8 cellular contexts compared by ENCODE assay signal in the genomic region with DNA sequence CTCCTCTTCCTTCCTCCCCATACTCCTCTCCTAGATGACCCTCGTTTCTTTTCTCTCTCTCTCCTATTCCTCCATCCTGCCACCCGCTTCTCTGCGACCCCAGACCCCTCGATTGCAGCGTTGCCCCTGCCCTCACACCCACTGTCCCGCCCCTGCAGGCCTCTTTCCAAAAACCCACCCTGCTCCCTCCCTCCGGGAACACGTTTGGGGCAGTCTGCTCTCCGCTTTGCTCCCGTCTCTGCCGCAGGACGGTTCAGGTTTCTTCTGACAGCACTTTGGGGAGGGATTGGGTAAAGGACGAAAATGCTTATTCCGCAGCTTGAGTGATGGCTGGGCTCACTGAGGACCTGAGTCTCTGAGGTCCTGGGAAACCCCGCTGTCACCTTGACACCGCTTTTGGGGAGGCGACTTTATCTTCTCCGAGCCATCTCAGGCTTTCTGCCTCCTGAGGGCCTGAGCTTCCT. TPM values are rescaled to one million over a fixed set of nuclear protein-coding genes. Genes with fewer than 3 reads are reported as not detected.
A peak's percentile ranks its signal among the peaks of the same experiment; 100 is the strongest.
DNase-seq lines count a peak whose midpoint lies in the region; ATAC-seq, FAIRE-seq and TF ChIP-seq lines count a peak whose summit lies in the region.

No MANE protein-coding gene starts in this region.

- TF ChIP-seq CTCF in CD4-positive, alpha-beta T cell (IDR thresholded peaks at IDR 0.05), result no peak
- TF ChIP-seq CTCF in NB4 (IDR thresholded peaks at IDR 0.05; ENCODE audit: low read depth, low read length) (no peak), D721Med (IDR thresholded peaks at IDR 0.05; ENCODE audit: insufficient read depth, missing control alignments) (no peak)

- ATAC-seq in CD4-positive, alpha-beta T cell (ENCODE audit: poor library complexity), result peak; percentile 27
- ATAC-seq in GM21390 (IDR thresholded peaks at IDR 0.05; ENCODE audit: unreplicated experiment) (peak; percentile 33), left cardiac atrium (peak; percentile 7 to 34), GM21737 (IDR thresholded peaks at IDR 0.05; ENCODE audit: unreplicated experiment) (no peak)
- ATAC-seq in activated naive CD4-positive, alpha-beta T cell treated with anti-CD3 and anti-CD28 coated beads, Interleukin-2, amount 50 U/mL, for 72 hours, result peak; percentile 52 to 64

- peak in 4 of 10 experiments; percentile 18 to 32 (median 23) for DNase-seq in CD4-positive, alpha-beta T cell
- DNase-seq in NB4 (ENCODE audit: low read depth) (peak; percentile 35), left cardiac atrium (peak; percentile 30), D721Med (ENCODE audit: insufficient read length, low spot score) (no peak)
- DNase-seq in activated naive CD4-positive, alpha-beta T cell treated with anti-CD3 and anti-CD28 coated beads, Interleukin-2, amount 50 U/mL, for 72 hours (ENCODE audit: low spot score in 2 of 2), result peak; percentile 38 to 63

- H3K4me1 Mint-ChIP-seq in CD4-positive, alpha-beta T cell (ENCODE audit: low read depth), result peaks cover 36% of the 10 kb centered on the region

- H3K9me3 Mint-ChIP-seq in CD4-positive, alpha-beta T cell, result no peaks in the 10 kb centered on the region
- no peaks in the 10 kb centered on the region for H3K9me3 Mint-ChIP-seq in activated naive CD4-positive, alpha-beta T cell treated with anti-CD3 and anti-CD28 coated beads, Interleukin-2, amount 50 U/mL, for 72 hours

- peak overlapping the region; percentile 100 for H3K4me3 Mint-ChIP-seq in CD4-positive, alpha-beta T cell

- no peak for FAIRE-seq in D721Med (lab: Jason Lieb, UNC)

- TF ChIP-seq POLR2A in NB4 (IDR thresholded peaks at IDR 0.05; ENCODE audit: extremely low read depth, insufficient read length), result no peak

- CTCF ChIA-PET in CD4-positive, alpha-beta T cell (lab: Charles Lee), result interaction anchor here (0.9 to 1.0 kb wide), 2 partner anchors 8 to 31 kb away, joined by 3 to 4 read pairs; a partner anchor contains a TSS

- intact Hi-C loops in CD4-positive, alpha-beta T cell (cut with DNase I, micrococcal nuclease), result loop anchor here (1.0 to 2.0 kb wide), 2 partner anchors 7 to 20 kb away; a partner anchor contains a TSS
- intact Hi-C loops in left cardiac atrium (cut with DNase I), result no loop called here

- POLR2A ChIA-PET in CD4-positive, alpha-beta T cell (lab: Charles Lee), result interaction anchor here (0.7 to 1.5 kb wide), 4 partner anchors 8 to 22 kb away, joined by 3 to 9 read pairs (median 3); a partner anchor contains a TSS

- H3K36me3 Mint-ChIP-seq in CD4-positive, alpha-beta T cell (ENCODE audit: low read depth), result peaks cover 32% of the 10 kb centered on the region
- H3K36me3 Mint-ChIP-seq in activated naive CD4-positive, alpha-beta T cell treated with anti-CD3 and anti-CD28 coated beads, Interleukin-2, amount 50 U/mL, for 72 hours, result peaks cover 0 to 9% of the 10 kb centered on the region in 2 donors

- no peaks in the 10 kb centered on the region for H3K27me3 Mint-ChIP-seq in CD4-positive, alpha-beta T cell

- H3K9ac ChIP-seq in rectal smooth muscle tissue (ENCODE audit: low read length), result peak overlapping the region; percentile 97

- no peaks in the 10 kb centered on the region for H3K9me3 ChIP-seq in CD4-positive, alpha-beta T cell (ENCODE audit: control insufficient read depth, low read length)

- H3K27me3 ChIP-seq in CD4-positive, alpha-beta T cell (ENCODE audit: control insufficient read depth, insufficient read depth, low read length), result no peaks in the 10 kb centered on the region
- H3K27me3 ChIP-seq in rectal smooth muscle tissue (ENCODE audit: control insufficient read depth, insufficient read depth, low read length), result no peaks in the 10 kb centered on the region

- no peaks in the 10 kb centered on the region for H3K36me3 ChIP-seq in rectal smooth muscle tissue (ENCODE audit: control insufficient read depth, insufficient read depth, low read length)

- H3K27ac ChIP-seq in CD4-positive, alpha-beta T cell (ENCODE audit: low read depth, low read length), result peak overlapping the region; percentile 89
- peak overlapping the region; percentile 87 for H3K27ac ChIP-seq in rectal smooth muscle tissue (ENCODE audit: low read depth, low read length)

- H3K4me1 ChIP-seq in rectal smooth muscle tissue (ENCODE audit: control insufficient read depth, insufficient read depth, low read length), result peaks cover 7% of the 10 kb centered on the region

- H3K27ac Mint-ChIP-seq in CD4-positive, alpha-beta T cell, result peak overlapping the region; percentile 93
- H3K27ac Mint-ChIP-seq in activated naive CD4-positive, alpha-beta T cell treated with anti-CD3 and anti-CD28 coated beads, Interleukin-2, amount 50 U/mL, for 72 hours, result peak overlapping the region; percentile 95 to 100

- H3K4me3 ChIP-seq in NB4 (ENCODE audit: low read depth, low read length) (peak overlapping the region; percentile 78), rectal smooth muscle tissue (ENCODE audit: low read length) (peak overlapping the region; percentile 95)

RNA-seq across cellular contexts. Expression of a gene that starts 0.7 kb away (rescaled TPM):
- total RNA-seq in CD4-positive, alpha-beta T cell, result 100 to 1,000 TPM in 1 of 2 experiments, 10 to 100 TPM in 1; 96.6 to 106 TPM
- total RNA-seq in activated naive CD4-positive, alpha-beta T cell treated with anti-CD3 and anti-CD28 coated beads, Interleukin-2, amount 50 U/mL, for 72 hours, result 100 to 1,000 TPM; 114 to 196 TPM
- 10 to 100 TPM; 17.8 to 19.8 TPM for total RNA-seq in left cardiac atrium

RNA-seq across cellular contexts. Expression of a gene that starts 7.8 kb away (rescaled TPM):
- 100 to 1,000 TPM; 156 to 157 TPM for total RNA-seq in CD4-positive, alpha-beta T cell
- total RNA-seq in activated naive CD4-positive, alpha-beta T cell treated with anti-CD3 and anti-CD28 coated beads, Interleukin-2, amount 50 U/mL, for 72 hours, result 100 to 1,000 TPM in 1 of 2 donors, 10 to 100 TPM in 1; 70.8 to 134 TPM
- total RNA-seq in left cardiac atrium, result 10 to 100 TPM; 39.5 to 50.9 TPM

Comparison
In these comparisons a context has a peak if more than half of its experiments do, and no peak if none do; other contexts are left out.
1. RNA of a gene that starts 0.7 kb away (total RNA-seq): 114 to 196 TPM in activated naive CD4-positive, alpha-beta T cell treated with anti-CD3 and anti-CD28 coated beads, Interleukin-2, amount 50 U/mL, for 72 hours and 96.6 to 106 TPM in CD4-positive, alpha-beta T cell; 17.8 to 19.8 TPM in left cardiac atrium; every median in the first group is over 4 times any median in the second.
2. intact Hi-C loops: an anchor here in CD4-positive, alpha-beta T cell (1.0 to 2.0 kb wide); none called in left cardiac atrium.